ENCODE assay signal across 27 cellular contexts in the genomic region with DNA sequence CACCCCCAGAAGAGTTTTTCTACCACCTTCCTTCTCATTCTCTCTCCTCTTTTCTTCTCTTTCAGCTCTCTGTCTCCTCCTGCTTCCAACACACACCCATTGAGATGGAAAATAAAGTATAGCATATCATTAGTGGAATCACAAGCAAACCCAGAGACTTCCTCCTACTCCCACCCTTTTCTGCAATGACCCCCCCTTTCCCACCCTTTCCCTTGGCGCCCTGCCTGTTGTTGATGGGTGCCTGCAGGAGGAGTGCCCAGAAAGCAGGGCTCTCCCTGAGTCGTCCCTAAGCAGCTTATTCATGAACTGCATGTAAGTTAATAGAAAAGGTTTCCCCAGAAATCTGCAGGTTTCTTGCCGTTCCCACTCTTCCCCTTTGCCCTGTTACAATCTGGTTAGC.
DNase-seq lines count a peak whose midpoint lies in the region; ATAC-seq and TF ChIP-seq lines count a peak whose summit lies in the region.
"Had no signal": no experiment of that assay in that cellular context is flagged by ENCODE, and none has a peak within 500 bp of the region (broad histone marks: within the 10 kb centered on the region; RNA-seq: fewer than 3 reads in every experiment).

No MANE protein-coding gene starts in this region.

- H3F3A ChIP-seq in GM23338 (replicated peaks; ENCODE audit: low read depth): no peaks in the 10 kb centered on the region

- DNase-seq in DMS 273 (lab: John Stamatoyannopoulos, UW; ENCODE audit: unreplicated experiment) (peak; percentile 59), DMS 273 treated with DMSO at 0.1 percent for 48 hours (lab: John Stamatoyannopoulos, UW) (no peak), GM23338 (ENCODE audit: low spot score) (no peak), NCI-H2196 (lab: John Stamatoyannopoulos, UW; ENCODE audit: unreplicated experiment) (peak; percentile 34), left colon (no peak), NCI-H187 treated with DMSO at 0.1 percent for 48 hours (lab: John Stamatoyannopoulos, UW) (no peak), immature natural killer cell (no peak)
- DNase-seq: activated CD4-positive, alpha-beta T cell treated with anti-CD3 and anti-CD28 coated beads, Interleukin-2, amount 50 U/mL, for 48 hours; activated CD4-positive, CD25-positive, alpha-beta regulatory T cell treated with anti-CD3 and anti-CD28 coated beads, Interleukin-2, amount 50 U/mL, for 72 hours; activated CD8-positive, alpha-beta memory T cell treated with anti-CD3 and anti-CD28 coated beads, Interleukin-2, amount 50 U/mL, for 4 hours; activated naive CD4-positive, alpha-beta T cell treated with Interleukin-2 at 50 U/mL for 16 hours; caudate nucleus; effector memory CD4-positive, alpha-beta T cell; left lung; MM.1S; NCI-H1436 treated with DMSO at 0.1 percent for 48 hours; PC-3; right cardiac atrium; stimulated activated naive CD4-positive, alpha-beta T cell; T-helper 17 cell; upper lobe of left lung had no signal

- intact Hi-C loops in left colon (cut with DNase I, micrococcal nuclease): no loop called here

- no peaks in the 10 kb centered on the region for H4K20me1 ChIP-seq in GM23338 (replicated peaks; ENCODE audit: insufficient read depth)

- no peaks in the 10 kb centered on the region for H3K9me2 ChIP-seq in GM23338 (ENCODE audit: insufficient read depth)

- no peaks in the 10 kb centered on the region for H3K36me3 ChIP-seq in GM23338 (ENCODE audit: insufficient read depth)
- H3K36me3 ChIP-seq: left lung, upper lobe of left lung had no signal

- no peak overlapping the region for H3K4me3 Mint-ChIP-seq in GM23338
- no peak overlapping the region for H3K4me3 Mint-ChIP-seq in immature natural killer cell
- H3K4me3 Mint-ChIP-seq: T-helper 17 cell had no signal

- ATAC-seq in GM23338 (peak; percentile 32; the same call in 1 of the 3 replicates), left colon (peak; percentile 56), GM21737 (IDR thresholded peaks at IDR 0.05; ENCODE audit: unreplicated experiment) (no peak)
- ATAC-seq: HCT116, HepG2, left lung, PC-3, T-helper 17 cell had no signal

- H3K36me3 Mint-ChIP-seq in GM23338 (ENCODE audit: low read depth): no peaks in the 10 kb centered on the region
- H3K36me3 Mint-ChIP-seq in immature natural killer cell: no peaks in the 10 kb centered on the region

- H3K4me2 ChIP-seq in GM23338: peak overlapping the region; percentile 25; the same call in 1 of the 2 replicates
- H3K4me2 ChIP-seq: smooth muscle cell had no signal

- H3K4me1 Mint-ChIP-seq in GM23338 (peaks cover 17% of the 10 kb centered on the region), immature natural killer cell (no peaks in the 10 kb centered on the region)

- H3K9me3 Mint-ChIP-seq in GM23338 (no peaks in the 10 kb centered on the region), immature natural killer cell (no peaks in the 10 kb centered on the region)

- peaks cover 7% of the 10 kb centered on the region for H3K4me1 ChIP-seq in GM23338 (ENCODE audit: insufficient read depth)
- H3K4me1 ChIP-seq: left lung, upper lobe of left lung had no signal

- H3K27ac Mint-ChIP-seq in GM23338 (no peak overlapping the region), immature natural killer cell (no peak overlapping the region)
- H3K27ac Mint-ChIP-seq: T-helper 17 cell had no signal

- H3K27me3 ChIP-seq in GM23338 (ENCODE audit: insufficient read depth): no peaks in the 10 kb centered on the region
- H3K27me3 ChIP-seq: left lung, upper lobe of left lung had no signal

- no peak overlapping the region for H3K27ac ChIP-seq in GM23338 (ENCODE audit: low read depth)
- H3K27ac ChIP-seq: 22Rv1, coronary artery, left lung, upper lobe of left lung had no signal

- no peaks in the 10 kb centered on the region for H3K27me3 Mint-ChIP-seq in GM23338 (ENCODE audit: insufficient read depth, low read depth, poor library complexity)
- peaks cover 0 to 6% (median 2%) of the 10 kb centered on the region in 3 donors for H3K27me3 Mint-ChIP-seq in immature natural killer cell (ENCODE audit: low read depth in 3 of 3)

- H3K4me3 ChIP-seq in GM23338: no peak overlapping the region
- H3K4me3 ChIP-seq: coronary artery, left lung, smooth muscle cell, upper lobe of left lung had no signal

- no peak for TF ChIP-seq CTCF in GM23338 (conservative IDR thresholded peaks at IDR 0.05; ENCODE audit: low read depth in 2 of 2)

- H3K79me2 ChIP-seq in GM23338 (replicated peaks; ENCODE audit: insufficient read depth): no peaks in the 10 kb centered on the region

- H2AFZ ChIP-seq in GM23338: no peak overlapping the region

TF ChIP-seq in GM23338, 12 proteins besides CTCF, POLR2A, EP300 and RAD21 (continues in another document):
- TF ChIP-seq CREB1 (CRISPR knock-in tag; IDR thresholded peaks at IDR 0.05; ENCODE audit: low read depth): no peak
- TF ChIP-seq STAT1 (IDR thresholded peaks at IDR 0.05; ENCODE audit: unreplicated experiment): no peak
- TF ChIP-seq, protein P1, sequence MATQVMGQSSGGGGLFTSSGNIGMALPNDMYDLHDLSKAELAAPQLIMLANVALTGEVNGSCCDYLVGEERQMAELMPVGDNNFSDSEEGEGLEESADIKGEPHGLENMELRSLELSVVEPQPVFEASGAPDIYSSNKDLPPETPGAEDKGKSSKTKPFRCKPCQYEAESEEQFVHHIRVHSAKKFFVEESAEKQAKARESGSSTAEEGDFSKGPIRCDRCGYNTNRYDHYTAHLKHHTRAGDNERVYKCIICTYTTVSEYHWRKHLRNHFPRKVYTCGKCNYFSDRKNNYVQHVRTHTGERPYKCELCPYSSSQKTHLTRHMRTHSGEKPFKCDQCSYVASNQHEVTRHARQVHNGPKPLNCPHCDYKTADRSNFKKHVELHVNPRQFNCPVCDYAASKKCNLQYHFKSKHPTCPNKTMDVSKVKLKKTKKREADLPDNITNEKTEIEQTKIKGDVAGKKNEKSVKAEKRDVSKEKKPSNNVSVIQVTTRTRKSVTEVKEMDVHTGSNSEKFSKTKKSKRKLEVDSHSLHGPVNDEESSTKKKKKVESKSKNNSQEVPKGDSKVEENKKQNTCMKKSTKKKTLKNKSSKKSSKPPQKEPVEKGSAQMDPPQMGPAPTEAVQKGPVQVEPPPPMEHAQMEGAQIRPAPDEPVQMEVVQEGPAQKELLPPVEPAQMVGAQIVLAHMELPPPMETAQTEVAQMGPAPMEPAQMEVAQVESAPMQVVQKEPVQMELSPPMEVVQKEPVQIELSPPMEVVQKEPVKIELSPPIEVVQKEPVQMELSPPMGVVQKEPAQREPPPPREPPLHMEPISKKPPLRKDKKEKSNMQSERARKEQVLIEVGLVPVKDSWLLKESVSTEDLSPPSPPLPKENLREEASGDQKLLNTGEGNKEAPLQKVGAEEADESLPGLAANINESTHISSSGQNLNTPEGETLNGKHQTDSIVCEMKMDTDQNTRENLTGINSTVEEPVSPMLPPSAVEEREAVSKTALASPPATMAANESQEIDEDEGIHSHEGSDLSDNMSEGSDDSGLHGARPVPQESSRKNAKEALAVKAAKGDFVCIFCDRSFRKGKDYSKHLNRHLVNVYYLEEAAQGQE (IDR thresholded peaks at IDR 0.05; ENCODE audit: unreplicated experiment): no peak
- TF ChIP-seq JUNB (IDR thresholded peaks at IDR 0.05; ENCODE audit: unreplicated experiment): no peak
- no peak for TF ChIP-seq EZH2phosphoT487 (IDR thresholded peaks at IDR 0.05; ENCODE audit: unreplicated experiment)
- TF ChIP-seq NANOG (IDR thresholded peaks at IDR 0.05; ENCODE audit: borderline replicate concordance): no peak

Comparison
In these comparisons a context has a peak if more than half of its experiments do, and no peak if none do; other contexts are left out.
1. DNase-seq: peak in DMS 273 (single experiment) and NCI-H2196 (single experiment); none in DMS 273 treated with DMSO at 0.1 percent for 48 hours (single experiment), GM23338 (single experiment), left colon (0 of 2), NCI-H187 treated with DMSO at 0.1 percent for 48 hours (single experiment) and immature natural killer cell (0 of 3).